ENCODE assay signal across 9 cellular contexts in the genomic region with DNA sequence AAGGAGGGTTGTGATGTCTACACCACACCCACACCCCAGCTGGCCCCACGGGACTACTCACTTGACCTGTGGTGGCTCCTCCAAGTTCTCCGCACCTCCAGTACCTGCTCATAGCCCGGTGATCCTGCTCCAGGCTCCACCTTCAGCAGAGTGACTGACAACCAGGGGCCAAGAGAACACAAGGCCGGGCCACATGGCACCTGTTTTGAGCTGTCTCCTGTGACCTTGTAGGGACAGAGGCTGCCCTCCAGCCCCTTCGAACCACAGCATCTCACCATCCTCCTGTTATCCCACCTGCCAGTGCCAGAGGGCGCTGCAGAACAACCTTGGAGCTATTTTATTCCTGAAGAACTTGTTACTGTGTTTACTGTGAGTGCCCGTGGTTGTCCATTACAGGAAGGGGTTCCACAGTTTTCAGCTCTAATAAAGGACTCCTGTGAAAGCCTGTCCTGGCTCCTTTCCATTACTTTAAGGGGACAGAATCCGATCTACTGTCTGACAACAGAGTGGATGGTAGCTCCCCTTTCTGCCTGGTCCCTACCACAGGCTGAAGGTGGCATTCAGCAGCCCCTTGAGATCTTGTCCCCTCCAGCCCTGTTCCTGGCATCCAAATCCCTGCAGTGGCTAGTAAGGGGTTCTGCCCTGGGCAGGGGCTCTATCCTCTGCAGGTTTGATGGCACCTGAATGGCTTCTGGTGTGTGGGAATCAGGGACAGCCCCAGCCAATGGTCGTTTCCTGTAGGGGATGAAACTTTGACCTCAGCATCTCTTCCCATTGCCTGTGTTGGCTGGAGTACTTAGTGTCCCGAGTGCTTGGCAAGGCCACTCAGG. TPM values are rescaled to one million over a fixed set of nuclear protein-coding genes. Genes with fewer than 3 reads are reported as not detected.
A peak's percentile ranks its signal among the peaks of the same experiment; 100 is the strongest.
DNase-seq lines count a peak whose midpoint lies in the region; ATAC-seq, FAIRE-seq and TF ChIP-seq lines count a peak whose summit lies in the region.
"Had no signal": no experiment of that assay in that cellular context is flagged by ENCODE, and none has a peak within 500 bp of the region (broad histone marks: within the 10 kb centered on the region; RNA-seq: fewer than 3 reads in every experiment).

No MANE protein-coding gene starts in this region.

- H3K4me2 ChIP-seq in endothelial cell of umbilical vein (ENCODE audit: insufficient read depth, low read length), result no peak overlapping the region
- H3K4me2 ChIP-seq: BLaER1 had no signal

- H3K4me1 ChIP-seq in SJCRH30 (0 out of 2 replicates have a peak, but pooled peaks cover 5% of the 10 kb centered on the region), endothelial cell of umbilical vein (ENCODE audit: control insufficient read depth, extremely low read depth, insufficient read depth, low read length) (no peaks in the 10 kb centered on the region), aorta (ENCODE audit: control insufficient read depth in 1 of 2, insufficient read depth in 2 of 2, low read length in 2 of 2) (no peaks in the 10 kb centered on the region)

- DNase-seq in NCI-H1436 (lab: John Stamatoyannopoulos, UW) (peak; percentile 49), NCI-H1436 treated with DMSO at 0.1 percent for 48 hours (lab: John Stamatoyannopoulos, UW) (no peak), HT-29 (ENCODE audit: low spot score) (peak; percentile 54), SJCRH30 (peak; percentile 51 to 81), endothelial cell of umbilical vein (ENCODE audit: low read depth, low spot score) (peak; percentile 50), mesenteric fat pad (ENCODE audit: low spot score) (peak; percentile 49), aorta (no peak)

- FAIRE-seq in endothelial cell of umbilical vein (lab: Jason Lieb, UNC), result peak; percentile 92

- intact Hi-C loops in endothelial cell of umbilical vein (cut with micrococcal nuclease) (loop anchor here (1.0 to 5.0 kb wide), 5 partner anchors 54 to 910 kb away; partner anchors contain the start of gene C10orf88), aorta (cut with DNase I) (loop anchor here in 1 of 2 donors (1.0 kb wide), 1 partner anchor 55 kb away; no protein-coding TSS in a partner anchor)

- H2AFZ ChIP-seq in endothelial cell of umbilical vein (ENCODE audit: low read depth, low read length), result no peak overlapping the region

- BruUV-seq in endothelial cell of umbilical vein (replicated peaks; lab: Mats Ljungman, UMichigan), result no TSS peak

- H3K9ac ChIP-seq in endothelial cell of umbilical vein (replicated peaks; ENCODE audit: extremely low read depth, insufficient read depth, low read length), result no peak overlapping the region
- H3K9ac ChIP-seq: BLaER1 had no signal

- H3K27me3 ChIP-seq in SJCRH30, result no peaks in the 10 kb centered on the region
- peaks cover 3 to 9% of the 10 kb centered on the region in 2 experiments for H3K27me3 ChIP-seq in endothelial cell of umbilical vein (ENCODE audit: control insufficient read depth in 2 of 2, insufficient read depth in 2 of 2, low read length in 2 of 2)
- H3K27me3 ChIP-seq in aorta (ENCODE audit: control insufficient read depth in 1 of 2, insufficient read depth in 2 of 2, low read length in 1 of 2), result no peaks in the 10 kb centered on the region
- H3K27me3 ChIP-seq: BLaER1 had no signal

- peak; percentile 15 for ATAC-seq in aorta (ENCODE audit: low FRiP score)
- ATAC-seq in GM21447 (IDR thresholded peaks at IDR 0.05; ENCODE audit: unreplicated experiment), result no peak

- H3K9me1 ChIP-seq in endothelial cell of umbilical vein (replicated peaks; ENCODE audit: control insufficient read depth, extremely low read depth, insufficient read depth, low read length), result no peaks in the 10 kb centered on the region

- CTCF ChIA-PET in endothelial cell of umbilical vein (lab: Charles Lee), result interaction anchor here (0.6 to 4.4 kb wide), 41 partner anchors 9 to 924 kb away, joined by 3 to 34 read pairs (median 4); partner anchors contain the start of genes ACADSB and C10orf88

- dilution Hi-C loops in endothelial cell of umbilical vein (cut with MboI; ENCODE audit: extremely low pct_ligation_motif_present, low sequenced_read_pairs), result no loop called here

- POLR2A ChIA-PET in endothelial cell of umbilical vein (lab: Charles Lee), result no interaction called here

- H3K27ac ChIP-seq in SJCRH30, result no peak overlapping the region
- H3K27ac ChIP-seq in endothelial cell of umbilical vein (ENCODE audit: insufficient read depth, low read depth, low read length), result no peak overlapping the region
- H3K27ac ChIP-seq in aorta (ENCODE audit: low read depth in 1 of 2, low read length in 2 of 2), result no peak overlapping the region
- H3K27ac ChIP-seq: BLaER1 had no signal

- no peak overlapping the region for H3K4me3 ChIP-seq in SJCRH30
- no peak overlapping the region for H3K4me3 ChIP-seq in endothelial cell of umbilical vein (replicated peaks in 1 of 3; ENCODE audit: insufficient read depth in 1 of 3, low read depth in 1 of 3, low read length in 3 of 3)
- H3K4me3 ChIP-seq in aorta (ENCODE audit: low read length in 2 of 2), result no peak overlapping the region
- H3K4me3 ChIP-seq: BLaER1 had no signal

- peak; percentile 72 to 75 for TF ChIP-seq CTCF in endothelial cell of umbilical vein (IDR thresholded peaks at IDR 0.05; ENCODE audit: extremely low read depth in 1 of 2, insufficient read depth in 1 of 2, low read depth in 1 of 2, low read length in 2 of 2)

- WGBS in aorta, 2 donors, result 37 to 44% methylated on average over 10 of the region's 10 CpGs

- H3K79me2 ChIP-seq in endothelial cell of umbilical vein (ENCODE audit: control insufficient read depth, insufficient read depth, low read length), result no peaks in the 10 kb centered on the region

- H3K36me3 ChIP-seq in SJCRH30, result no peaks in the 10 kb centered on the region
- no peaks in the 10 kb centered on the region for H3K36me3 ChIP-seq in endothelial cell of umbilical vein (ENCODE audit: control insufficient read depth in 2 of 2, extremely low read depth in 1 of 2, insufficient read depth in 2 of 2, low read length in 2 of 2)
- no peaks in the 10 kb centered on the region for H3K36me3 ChIP-seq in aorta (ENCODE audit: control insufficient read depth in 1 of 2, insufficient read depth in 2 of 2, low read length in 1 of 2)
- H3K36me3 ChIP-seq: BLaER1 had no signal

- no peaks in the 10 kb centered on the region for H4K20me1 ChIP-seq in endothelial cell of umbilical vein (replicated peaks; ENCODE audit: control insufficient read depth, extremely low read depth, insufficient read depth, low read length)
- H4K20me1 ChIP-seq: BLaER1 had no signal

- H3K9me3 ChIP-seq in SJCRH30 (replicated peaks) (0 out of 2 replicates have a peak, but pooled peaks cover 5% of the 10 kb centered on the region), endothelial cell of umbilical vein (replicated peaks; ENCODE audit: control insufficient read depth, insufficient read depth, low read length) (no peaks in the 10 kb centered on the region), aorta (ENCODE audit: control insufficient read depth, low read length) (peaks cover 2% of the 10 kb centered on the region)
- H3K9me3 ChIP-seq: BLaER1 had no signal

- TF ChIP-seq POLR2A in endothelial cell of umbilical vein (IDR thresholded peaks at IDR 0.05; ENCODE audit: low read depth, low read length), result no peak

TF ChIP-seq in endothelial cell of umbilical vein, 7 proteins besides CTCF, POLR2A, EP300 and RAD21:
- no peak for TF ChIP-seq GATA2 (IDR thresholded peaks at IDR 0.05; ENCODE audit: insufficient read depth, insufficient read length, low read depth, low read length)
- no peak for TF ChIP-seq JUN (IDR thresholded peaks at IDR 0.05; ENCODE audit: borderline replicate concordance, insufficient read depth, insufficient read length, low read depth)
- no peak for TF ChIP-seq EZH2 (IDR thresholded peaks at IDR 0.05; ENCODE audit: borderline replicate concordance, low read depth, low read length, severe bottlenecking)
- TF ChIP-seq MYC (IDR thresholded peaks at IDR 0.05; ENCODE audit: low read depth, low read length), result no peak
- no peak for TF ChIP-seq FOS (IDR thresholded peaks at IDR 0.05; ENCODE audit: borderline replicate concordance, insufficient read depth, low read length)
- no peak for TF ChIP-seq MAX (IDR thresholded peaks at IDR 0.05; ENCODE audit: insufficient read depth, insufficient read length)
- TF ChIP-seq POLR2AphosphoS5 (IDR thresholded peaks at IDR 0.05; ENCODE audit: insufficient read depth, low read depth, low read length), result no peak
TF ChIP-seq in endothelial cell of umbilical vein: peak in this region for 0.

RNA-seq across cellular contexts. Expression of gene C10orf120, which starts 50.8 kb away (rescaled TPM):
- not detected in 2 replicates for total RNA-seq in HT-29 (2014; rRNA removed; shearing (Covaris generic))
- not detected in 2 replicates for total RNA-seq in SJCRH30 (2014; rRNA removed; shearing (Covaris generic))
- total RNA-seq in endothelial cell of umbilical vein (not detected in 2 replicates), mesenteric fat pad (not detected), aorta (not detected)
- polyA plus RNA-seq in endothelial cell of umbilical vein (not detected in 2 replicates), aorta (not detected)
- not detected in 2 replicates for polyA plus RNA-seq in endothelial cell of umbilical vein (2011; cell fraction: cytosol; rRNA removed)
- polyA plus RNA-seq in endothelial cell of umbilical vein (2011; cell fraction: nucleus; rRNA removed), result not detected in 2 replicates
- polyA plus RNA-seq in endothelial cell of umbilical vein (2012), result not detected in 2 replicates
- polyA minus RNA-seq in endothelial cell of umbilical vein, result not detected in 2 replicates
- polyA minus RNA-seq in endothelial cell of umbilical vein (2011; cell fraction: cytosol; rRNA and poly(A)+ RNA removed), result not detected
- not detected in 2 replicates for polyA minus RNA-seq in endothelial cell of umbilical vein (2011; cell fraction: nucleus; rRNA and poly(A)+ RNA removed)

Comparison
In these comparisons a context has a peak if more than half of its experiments do, and no peak if none do; other contexts are left out.
1. DNase-seq: peak in NCI-H1436 (single experiment), HT-29 (single experiment), SJCRH30 (2 of 2), endothelial cell of umbilical vein (single experiment) and mesenteric fat pad (single experiment); none in NCI-H1436 treated with DMSO at 0.1 percent for 48 hours (single experiment) and aorta (0 of 2).